In genomic region chr16:28503470-28504259, GRCh38 we compare ENCODE assay signal across 2 cellular contexts.
TF ChIP-seq lines count a peak whose summit lies in the region.

No MANE protein-coding gene starts in this region.

TF ChIP-seq in HCT116, 20 proteins besides CTCF, POLR2A, EP300 and RAD21 (continued from another document):
- TF ChIP-seq MAX (IDR thresholded peaks at IDR 0.05) (no peak), FOSL1 (IDR thresholded peaks at IDR 0.05; ENCODE audit: low read depth) (no peak), JUND (IDR thresholded peaks at IDR 0.05) (no peak), YY1 (IDR thresholded peaks at IDR 0.05; ENCODE audit: extremely low read depth, insufficient replicate concordance, low read depth, low read length) (no peak), EZH2 (IDR thresholded peaks at IDR 0.05) (no peak), SRF (IDR thresholded peaks at IDR 0.05; ENCODE audit: low read depth) (no peak), ZFX (IDR thresholded peaks at IDR 0.05) (no peak), SP1 (IDR thresholded peaks at IDR 0.05; ENCODE audit: low read depth) (no peak), ELF1 (IDR thresholded peaks at IDR 0.05; ENCODE audit: borderline replicate concordance, low read depth) (no peak), TCF7L2 (IDR thresholded peaks at IDR 0.05; ENCODE audit: borderline replicate concordance, extremely low read depth, insufficient read depth, insufficient read length) (no peak), REST (IDR thresholded peaks at IDR 0.05; ENCODE audit: low read depth) (no peak)
- TF ChIP-seq, protein P1, sequence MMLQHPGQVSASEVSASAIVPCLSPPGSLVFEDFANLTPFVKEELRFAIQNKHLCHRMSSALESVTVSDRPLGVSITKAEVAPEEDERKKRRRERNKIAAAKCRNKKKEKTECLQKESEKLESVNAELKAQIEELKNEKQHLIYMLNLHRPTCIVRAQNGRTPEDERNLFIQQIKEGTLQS (IDR thresholded peaks at IDR 0.05): no peak
TF ChIP-seq in HCT116: peak in this region for 0.

TF ChIP-seq in SK-N-SH treated with all-trans-retinoic acid at 6 μM for 48 hours, 23 proteins besides CTCF, POLR2A, EP300 and RAD21 (continued from another document):
- TF ChIP-seq, protein P2, sequence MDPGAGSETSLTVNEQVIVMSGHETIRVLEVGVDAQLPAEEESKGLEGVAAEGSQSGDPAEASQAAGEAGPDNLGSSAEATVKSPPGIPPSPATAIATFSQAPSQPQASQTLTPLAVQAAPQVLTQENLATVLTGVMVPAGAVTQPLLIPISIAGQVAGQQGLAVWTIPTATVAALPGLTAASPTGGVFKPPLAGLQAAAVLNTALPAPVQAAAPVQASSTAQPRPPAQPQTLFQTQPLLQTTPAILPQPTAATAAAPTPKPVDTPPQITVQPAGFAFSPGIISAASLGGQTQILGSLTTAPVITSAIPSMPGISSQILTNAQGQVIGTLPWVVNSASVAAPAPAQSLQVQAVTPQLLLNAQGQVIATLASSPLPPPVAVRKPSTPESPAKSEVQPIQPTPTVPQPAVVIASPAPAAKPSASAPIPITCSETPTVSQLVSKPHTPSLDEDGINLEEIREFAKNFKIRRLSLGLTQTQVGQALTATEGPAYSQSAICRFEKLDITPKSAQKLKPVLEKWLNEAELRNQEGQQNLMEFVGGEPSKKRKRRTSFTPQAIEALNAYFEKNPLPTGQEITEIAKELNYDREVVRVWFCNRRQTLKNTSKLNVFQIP (CRISPR knock-in tag; IDR thresholded peaks at IDR 0.05; ENCODE audit: borderline replicate concordance, low read depth): no peak
- TF ChIP-seq ISL1 (CRISPR knock-in tag; IDR thresholded peaks at IDR 0.05) (no peak), TSHZ2 (CRISPR knock-in tag; IDR thresholded peaks at IDR 0.05) (no peak)
